30 cellular contexts compared by ENCODE assay signal in genomic region chr1:58695206-58695605, GRCh38. TPM values are rescaled to one million over a fixed set of nuclear protein-coding genes. Genes with fewer than 3 reads are reported as not detected.
DNase-seq lines count a peak whose midpoint lies in the region; ATAC-seq and TF ChIP-seq lines count a peak whose summit lies in the region.
"Had no signal": no experiment of that assay in that cellular context is flagged by ENCODE, and none has a peak within 500 bp of the region (broad histone marks: within the 10 kb centered on the region; RNA-seq: fewer than 3 reads in every experiment).

No MANE protein-coding gene starts in this region.

- CTCF ChIA-PET in WTC11 (lab: Charles Lee): interaction anchor here (0.6 kb wide), 2 partner anchors 30 to 370 kb away, joined by 3 to 4 read pairs; no protein-coding TSS in a partner anchor

- H3K36me3 Mint-ChIP-seq in activated T-cell treated with anti-CD3 and anti-CD28 coated beads, Interleukin-2, amount 50 U/mL, for 24 hours (ENCODE audit: low read depth): peaks cover 61% of the 10 kb centered on the region
- H3K36me3 Mint-ChIP-seq in WTC11: peaks cover 57% of the 10 kb centered on the region

- no peak for DNase-seq in activated T-cell treated with anti-CD3 and anti-CD28 coated beads, Interleukin-2, amount 50 U/mL, for 24 hours
- no peak for DNase-seq in activated T-cell treated with anti-CD3 and anti-CD28 coated beads, Interleukin-2, amount 50 U/mL, for 48 hours
- DNase-seq in WTC11 (ENCODE audit: low spot score): no peak
- DNase-seq in fibroblast of villous mesenchyme (ENCODE audit: low read depth): peak; percentile 31
- DNase-seq in substantia nigra (lab: John Stamatoyannopoulos, UW): no peak
- no peak for DNase-seq in GM13976 (ENCODE audit: low spot score)
- DNase-seq in stimulated activated CD8-positive, alpha-beta memory T cell treated with anti-CD3 and anti-CD28 coated beads, Interleukin-4, amount 100 ng/mL, for 48 hours: no peak
- no peak for DNase-seq in superior temporal gyrus (ENCODE audit: extremely low spot score)
- DNase-seq: activated CD4-positive, alpha-beta memory T cell treated with anti-CD3 and anti-CD28 coated beads, Interleukin-2, amount 10 ng/mL, durations not matched to agents 7 days and 5 days; adrenal gland; AML-193; CD4-positive, alpha-beta T cell; effector CD8-positive, alpha-beta T cell; EL; foreskin melanocyte; lower lobe of right lung; NCI-H1105 treated with DMSO at 0.1 percent for 48 hours; NCI-H2029; NCI-H748 treated with DMSO at 0.1 percent for 48 hours; posterior cingulate gyrus; stimulated activated CD4-positive, alpha-beta T cell treated with anti-CD3 and anti-CD28 coated beads, Interleukin-4, amount 100 ng/mL, for 24 hours; T-cell; testis; uterus had no signal

- no peak overlapping the region for H3K4me3 ChIP-seq in fibroblast of villous mesenchyme (ENCODE audit: low read depth, low read length)
- H3K4me3 ChIP-seq: adrenal gland, lower lobe of right lung, SJSA1, testis, uterus had no signal

- H3K9me3 Mint-ChIP-seq in activated T-cell treated with anti-CD3 and anti-CD28 coated beads, Interleukin-2, amount 50 U/mL, for 24 hours: no peaks in the 10 kb centered on the region
- H3K9me3 Mint-ChIP-seq in WTC11: no peaks in the 10 kb centered on the region
- H3K9me3 Mint-ChIP-seq: activated CD4-positive, alpha-beta memory T cell treated with anti-CD3 and anti-CD28 coated beads, Interleukin-2, amount 10 ng/mL, durations not matched to agents 7 days and 5 days; CD4-positive, alpha-beta T cell; neural crest cell; stimulated activated memory B cell treated with anti-CD40 and anti-IgM and Interleukin-4, amounts not matched to agents 10 μg/mL and 1 μg/mL and 100 μg/mL, for 72 hours; T-cell had no signal

- TF ChIP-seq CTCF in WTC11 (IDR thresholded peaks at IDR 0.05): no peak
- TF ChIP-seq CTCF in fibroblast of villous mesenchyme (IDR thresholded peaks at IDR 0.05; ENCODE audit: insufficient read depth, low read depth, low read length): no peak
- no peak for TF ChIP-seq CTCF in GM13976 (IDR thresholded peaks at IDR 0.05; ENCODE audit: borderline replicate concordance, control extremely low read depth, extremely low read depth, insufficient read depth, missing control alignments)

- H3K4me1 Mint-ChIP-seq in activated T-cell treated with anti-CD3 and anti-CD28 coated beads, Interleukin-2, amount 50 U/mL, for 24 hours (ENCODE audit: low read depth): peaks cover 27% of the 10 kb centered on the region
- peaks cover 31% of the 10 kb centered on the region for H3K4me1 Mint-ChIP-seq in WTC11

- in situ Hi-C loops in GM13976 (cut with MboI; ENCODE audit: low sequenced_read_pairs, unreplicated experiment): no loop called here

- H3K27ac Mint-ChIP-seq in activated T-cell treated with anti-CD3 and anti-CD28 coated beads, Interleukin-2, amount 50 U/mL, for 24 hours: peak overlapping the region; percentile 51
- peak overlapping the region; percentile 40 for H3K27ac Mint-ChIP-seq in WTC11
- H3K27ac Mint-ChIP-seq: activated CD4-positive, alpha-beta memory T cell treated with anti-CD3 and anti-CD28 coated beads, Interleukin-2, amount 10 ng/mL, durations not matched to agents 7 days and 5 days; brain; CD4-positive, alpha-beta T cell; stimulated activated memory B cell treated with anti-CD40 and anti-IgM and Interleukin-4, amounts not matched to agents 10 μg/mL and 1 μg/mL and 100 μg/mL, for 72 hours; T-cell had no signal

- POLR2A ChIA-PET in WTC11 (lab: Charles Lee): no interaction called here

- ATAC-seq in WTC11: no peak
- ATAC-seq: activated CD4-positive, CD25-positive, alpha-beta regulatory T cell treated with anti-CD3 and anti-CD28 coated beads, Interleukin-2, amount 50 U/mL, for 24 hours; lower lobe of right lung; sciatic nerve; stimulated activated memory B cell treated with anti-CD40 and anti-IgM and Interleukin-4, amounts not matched to agents 10 μg/mL and 1 μg/mL and 100 μg/mL, for 72 hours; T-cell had no signal

- no peak overlapping the region for H3K4me3 Mint-ChIP-seq in activated T-cell treated with anti-CD3 and anti-CD28 coated beads, Interleukin-2, amount 50 U/mL, for 24 hours
- H3K4me3 Mint-ChIP-seq in WTC11: peak overlapping the region; percentile 33; the same call in 1 of the 2 replicates
- H3K4me3 Mint-ChIP-seq: activated CD4-positive, alpha-beta memory T cell treated with anti-CD3 and anti-CD28 coated beads, Interleukin-2, amount 10 ng/mL, durations not matched to agents 7 days and 5 days; brain; CD4-positive, alpha-beta T cell; neural crest cell; stimulated activated memory B cell treated with anti-CD40 and anti-IgM and Interleukin-4, amounts not matched to agents 10 μg/mL and 1 μg/mL and 100 μg/mL, for 72 hours; T-cell had no signal

- H3K27me3 Mint-ChIP-seq in activated T-cell treated with anti-CD3 and anti-CD28 coated beads, Interleukin-2, amount 50 U/mL, for 24 hours: no peaks in the 10 kb centered on the region
- no peaks in the 10 kb centered on the region for H3K27me3 Mint-ChIP-seq in WTC11 (ENCODE audit: low read depth)
- H3K27me3 Mint-ChIP-seq: activated CD4-positive, alpha-beta memory T cell treated with anti-CD3 and anti-CD28 coated beads, Interleukin-2, amount 10 ng/mL, durations not matched to agents 7 days and 5 days; CD4-positive, alpha-beta T cell; stimulated activated memory B cell treated with anti-CD40 and anti-IgM and Interleukin-4, amounts not matched to agents 10 μg/mL and 1 μg/mL and 100 μg/mL, for 72 hours; T-cell had no signal

- H3K27ac ChIP-seq in substantia nigra (ENCODE audit: low read depth, low read length, poor library complexity, severe bottlenecking): peak overlapping the region; percentile 50
- H3K27ac ChIP-seq: adrenal gland, lower lobe of right lung, SJSA1, testis, uterus had no signal

TF ChIP-seq in WTC11, 78 proteins besides CTCF, POLR2A, EP300 and RAD21:
- TF ChIP-seq NR1H2 (CRISPR knock-in tag; IDR thresholded peaks at IDR 0.05): no peak
- no peak for TF ChIP-seq NR3C1 (CRISPR knock-in tag; conservative IDR thresholded peaks at IDR 0.05; ENCODE audit: low read depth)
- TF ChIP-seq TEAD4 (CRISPR knock-in tag; IDR thresholded peaks at IDR 0.05): no peak
- no peak for TF ChIP-seq ZSCAN18 (CRISPR knock-in tag; IDR thresholded peaks at IDR 0.05)

RNA-seq across cellular contexts. Expression of gene MYSM1, which starts 4.7 kb away (rescaled TPM):
- total RNA-seq in WTC11 (2021) (86.4 to 118 TPM (median 89.3 TPM) in 3 replicates), fibroblast of villous mesenchyme (19.0 and 25.0 TPM in 2 replicates)
